Comparison of ENCODE assay signal across 27 cellular contexts in genomic region chr6:170184324-170184723, GRCh38.
DNase-seq lines count a peak whose midpoint lies in the region; ATAC-seq, FAIRE-seq and TF ChIP-seq lines count a peak whose summit lies in the region.
"Had no signal": no experiment of that assay in that cellular context is flagged by ENCODE, and none has a peak within 500 bp of the region (broad histone marks: within the 10 kb centered on the region; RNA-seq: fewer than 3 reads in every experiment).

No MANE protein-coding gene starts in this region.

- no peak overlapping the region for H3K4me3 Mint-ChIP-seq in activated naive CD4-positive, alpha-beta T cell treated with anti-CD3 and anti-CD28 coated beads, Interleukin-2, amount 10 ng/mL, durations not matched to agents 7 days and 5 days
- H3K4me3 Mint-ChIP-seq in activated CD8-positive, alpha-beta T cell treated with anti-CD3 and anti-CD28 coated beads for 36 hours = no peak overlapping the region
- H3K4me3 Mint-ChIP-seq in naive thymus-derived CD8-positive, alpha-beta T cell = peak overlapping the region in 1 of 10 donors; percentile 33
- H3K4me3 Mint-ChIP-seq: activated T-cell treated with anti-CD3 and anti-CD28 coated beads, Interleukin-2, amount 50 U/mL, for 4 hours; CD4-positive, alpha-beta memory T cell; central memory CD8-positive, alpha-beta T cell had no signal

- CTCF ChIA-PET in activated naive CD4-positive, alpha-beta T cell treated with anti-CD3 and anti-CD28 coated beads, Interleukin-2, amount 10 ng/mL, durations not matched to agents 7 days and 5 days (lab: Charles Lee) = no interaction called here
- CTCF ChIA-PET in activated CD8-positive, alpha-beta T cell treated with anti-CD3 and anti-CD28 coated beads for 36 hours (lab: Charles Lee) = no interaction called here

- TF ChIP-seq CTCF in activated CD8-positive, alpha-beta T cell treated with anti-CD3 and anti-CD28 coated beads for 36 hours (IDR thresholded peaks at IDR 0.05) = no peak

- peak; percentile 55 for ATAC-seq in activated CD8-positive, alpha-beta T cell treated with anti-CD3 and anti-CD28 coated beads for 36 hours
- peak; percentile 41 to 68 for ATAC-seq in naive thymus-derived CD8-positive, alpha-beta T cell
- ATAC-seq: activated T-cell treated with anti-CD3 and anti-CD28 coated beads, Interleukin-2, amount 50 U/mL, for 4 hours; foreskin keratinocyte; heart left ventricle; left ventricle myocardium superior had no signal

- H3K27ac Mint-ChIP-seq in activated naive CD4-positive, alpha-beta T cell treated with anti-CD3 and anti-CD28 coated beads, Interleukin-2, amount 10 ng/mL, durations not matched to agents 7 days and 5 days = no peak overlapping the region
- no peak overlapping the region for H3K27ac Mint-ChIP-seq in activated CD8-positive, alpha-beta T cell treated with anti-CD3 and anti-CD28 coated beads for 36 hours
- peak overlapping the region in 3 of 10 donors; percentile 10 to 50 (median 29) for H3K27ac Mint-ChIP-seq in naive thymus-derived CD8-positive, alpha-beta T cell

- peaks cover 2% of the 10 kb centered on the region for H3K36me3 Mint-ChIP-seq in activated naive CD4-positive, alpha-beta T cell treated with anti-CD3 and anti-CD28 coated beads, Interleukin-2, amount 10 ng/mL, durations not matched to agents 7 days and 5 days
- H3K36me3 Mint-ChIP-seq in activated CD8-positive, alpha-beta T cell treated with anti-CD3 and anti-CD28 coated beads for 36 hours (ENCODE audit: low read depth) = no peaks in the 10 kb centered on the region
- H3K36me3 Mint-ChIP-seq in naive thymus-derived CD8-positive, alpha-beta T cell = no peaks in the 10 kb centered on the region
- H3K36me3 Mint-ChIP-seq: CD4-positive, alpha-beta memory T cell had no signal

- H3K27me3 Mint-ChIP-seq in activated naive CD4-positive, alpha-beta T cell treated with anti-CD3 and anti-CD28 coated beads, Interleukin-2, amount 10 ng/mL, durations not matched to agents 7 days and 5 days = peaks cover 3% of the 10 kb centered on the region
- H3K27me3 Mint-ChIP-seq in activated CD8-positive, alpha-beta T cell treated with anti-CD3 and anti-CD28 coated beads for 36 hours = no peaks in the 10 kb centered on the region
- no peaks in the 10 kb centered on the region for H3K27me3 Mint-ChIP-seq in naive thymus-derived CD8-positive, alpha-beta T cell
- H3K27me3 Mint-ChIP-seq: central memory CD8-positive, alpha-beta T cell had no signal

- no peaks in the 10 kb centered on the region for H3K4me1 Mint-ChIP-seq in activated naive CD4-positive, alpha-beta T cell treated with anti-CD3 and anti-CD28 coated beads, Interleukin-2, amount 10 ng/mL, durations not matched to agents 7 days and 5 days
- H3K4me1 Mint-ChIP-seq in activated CD8-positive, alpha-beta T cell treated with anti-CD3 and anti-CD28 coated beads for 36 hours (ENCODE audit: low read depth) = peaks cover 4% of the 10 kb centered on the region
- H3K4me1 Mint-ChIP-seq in naive thymus-derived CD8-positive, alpha-beta T cell = peaks cover 12 to 24% (median 16%) of the 10 kb centered on the region in 4 donors

- FAIRE-seq in urothelium cell line (lab: Jason Lieb, UNC) (no peak), RCC 7860 (lab: Jason Lieb, UNC) (no peak)
- FAIRE-seq: endometrium, kidney had no signal

- POLR2A ChIA-PET in activated CD8-positive, alpha-beta T cell treated with anti-CD3 and anti-CD28 coated beads for 36 hours (lab: Charles Lee) = no interaction called here
- POLR2A ChIA-PET in naive thymus-derived CD8-positive, alpha-beta T cell (lab: Charles Lee) = interaction anchor here (0.6 kb wide), 1 partner anchor 333 kb away, joined by 5 read pairs; no protein-coding TSS in a partner anchor

- H3K9me3 Mint-ChIP-seq in activated naive CD4-positive, alpha-beta T cell treated with anti-CD3 and anti-CD28 coated beads, Interleukin-2, amount 10 ng/mL, durations not matched to agents 7 days and 5 days = peaks cover 10% of the 10 kb centered on the region
- H3K9me3 Mint-ChIP-seq in activated CD8-positive, alpha-beta T cell treated with anti-CD3 and anti-CD28 coated beads for 36 hours = peaks cover 4% of the 10 kb centered on the region
- peaks cover 0 to 21% (median 0%) of the 10 kb centered on the region in 9 donors for H3K9me3 Mint-ChIP-seq in naive thymus-derived CD8-positive, alpha-beta T cell

- DNase-seq in activated naive CD4-positive, alpha-beta T cell treated with anti-CD3 and anti-CD28 coated beads, Interleukin-2, amount 10 ng/mL, durations not matched to agents 7 days and 5 days = peak; percentile 20
- DNase-seq in activated naive CD4-positive, alpha-beta T cell treated with Interleukin-2 at 50 U/mL for 16 hours = no peak
- DNase-seq in activated CD8-positive, alpha-beta T cell treated with anti-CD3 and anti-CD28 coated beads for 36 hours = peak; percentile 31
- DNase-seq in naive thymus-derived CD8-positive, alpha-beta T cell = peak in 3 of 10 donors; percentile 22 to 54 (median 31)
- DNase-seq in ureter (ENCODE audit: low spot score) (peak; percentile 32), urothelium cell line (ENCODE audit: low spot score) (no peak), RCC 7860 (ENCODE audit: low spot score) (no peak), SHP77 treated with DMSO at 0.1 percent for 48 hours (lab: John Stamatoyannopoulos, UW) (no peak)
- DNase-seq: activated CD4-positive, CD25-positive, alpha-beta regulatory T cell treated with anti-CD3 and anti-CD28 coated beads, Interleukin-2, amount 50 U/mL, for 72 hours; activated gamma-delta T cell; activated T-cell treated with anti-CD3 and anti-CD28 coated beads, Interleukin-2, amount 50 U/mL, for 4 hours; CD4-positive, alpha-beta memory T cell; dermis blood vessel endothelial cell; esophagus squamous epithelium; foreskin keratinocyte; GOT3; heart left ventricle; IMR-90; kidney; left ventricle myocardium superior; NCI-H1092 treated with DMSO at 0.1 percent for 48 hours; NCI-H1694 treated with DMSO at 0.1 percent for 48 hours; NCI-H446 treated with DMSO at 0.1 percent for 48 hours; stimulated activated naive CD4-positive, alpha-beta T cell; uterus had no signal

- intact Hi-C loops in activated CD8-positive, alpha-beta T cell treated with anti-CD3 and anti-CD28 coated beads for 36 hours (cut with micrococcal nuclease) = no loop called here

Comparison
In these comparisons a context has a peak if more than half of its experiments do, and no peak if none do; other contexts are left out.
1. DNase-seq: peak in activated naive CD4-positive, alpha-beta T cell treated with anti-CD3 and anti-CD28 coated beads, Interleukin-2, amount 10 ng/mL, durations not matched to agents 7 days and 5 days (single experiment), activated CD8-positive, alpha-beta T cell treated with anti-CD3 and anti-CD28 coated beads for 36 hours (single experiment) and ureter (single experiment); none in activated naive CD4-positive, alpha-beta T cell treated with Interleukin-2 at 50 U/mL for 16 hours (single experiment), urothelium cell line (single experiment), RCC 7860 (single experiment) and SHP77 treated with DMSO at 0.1 percent for 48 hours (single experiment).